ENCODE assay signal across 1 cellular context in the genomic region with DNA sequence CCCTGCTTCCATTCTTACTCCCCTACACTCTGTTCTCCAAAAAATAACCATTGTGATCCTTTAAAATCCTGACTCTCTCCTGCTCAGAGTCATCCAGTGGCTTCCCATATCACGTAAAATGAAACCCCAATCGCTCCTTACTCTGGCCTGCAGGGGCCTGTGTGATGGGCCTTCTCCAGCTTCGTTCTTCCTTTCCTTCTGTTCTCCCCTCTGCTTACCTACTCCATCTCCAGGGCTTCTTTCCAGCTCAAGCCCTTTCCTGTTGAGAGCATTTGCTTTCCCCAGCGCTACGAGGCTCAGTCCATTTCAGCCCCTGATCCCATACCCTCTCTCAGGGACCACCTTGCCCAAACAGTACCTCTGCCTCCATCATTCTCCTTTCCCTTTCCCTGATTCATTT.
TF ChIP-seq lines count a peak whose summit lies in the region.

No MANE protein-coding gene starts in this region.

TF ChIP-seq in H1, 55 proteins besides CTCF, POLR2A, EP300 and RAD21:
- TF ChIP-seq TCF12 (IDR thresholded peaks at IDR 0.05; ENCODE audit: low read depth, low read length) (no peak), HDAC6 (IDR thresholded peaks at IDR 0.05; ENCODE audit: low read depth, low read length) (no peak), SIN3A (conservative IDR thresholded peaks at IDR 0.05 in 1 of 2, IDR thresholded peaks at IDR 0.05 in 1 of 2; ENCODE audit: low read depth in 1 of 2, low read length in 2 of 2) (no peak), JUND (IDR thresholded peaks at IDR 0.05; ENCODE audit: low read length) (no peak), E2F6 (IDR thresholded peaks at IDR 0.05) (no peak), RNF2 (IDR thresholded peaks at IDR 0.05; ENCODE audit: borderline replicate concordance, low read depth, low read length, missing control alignments, poor library complexity, severe bottlenecking) (no peak), YY1 (IDR thresholded peaks at IDR 0.05; ENCODE audit: low read depth, low read length) (no peak), FOSL1 (IDR thresholded peaks at IDR 0.05; ENCODE audit: insufficient read depth, low read depth, low read length) (no peak), JUN (IDR thresholded peaks at IDR 0.05; ENCODE audit: low read depth, low read length) (no peak), NRF1 (IDR thresholded peaks at IDR 0.05; ENCODE audit: low read depth, low read length) (no peak), ZNF274 (IDR thresholded peaks at IDR 0.05; ENCODE audit: borderline replicate concordance, extremely low read depth, low read length) (no peak), EZH2 (IDR thresholded peaks at IDR 0.05; ENCODE audit: low read depth, low read length, severe bottlenecking) (no peak)
